In genomic region chr2:111678161-111678560, GRCh38 we compare ENCODE assay signal across 15 cellular contexts.
A peak's percentile ranks its signal among the peaks of the same experiment; 100 is the strongest.
DNase-seq lines count a peak whose midpoint lies in the region; FAIRE-seq and TF ChIP-seq lines count a peak whose summit lies in the region.
"Had no signal": no experiment of that assay in that cellular context is flagged by ENCODE, and none has a peak within 500 bp of the region (broad histone marks: within the 10 kb centered on the region; RNA-seq: fewer than 3 reads in every experiment).

No MANE protein-coding gene starts in this region.

- H3K9me2 ChIP-seq in DOHH2 (replicated peaks; ENCODE audit: control insufficient read depth, low read length) (no peaks in the 10 kb centered on the region), PC-9 (ENCODE audit: insufficient read depth) (no peaks in the 10 kb centered on the region)

- no peaks in the 10 kb centered on the region for H3K79me2 ChIP-seq in DOHH2 (ENCODE audit: control insufficient read depth, low read length)
- no peaks in the 10 kb centered on the region for H3K79me2 ChIP-seq in astrocyte (ENCODE audit: insufficient read depth, low read length)
- H3K79me2 ChIP-seq in parathyroid adenoma: no peaks in the 10 kb centered on the region
- H3K79me2 ChIP-seq in PC-9 (ENCODE audit: low read depth): no peaks in the 10 kb centered on the region

- H3K4me2 ChIP-seq in DOHH2 (ENCODE audit: low read length): peak overlapping the region; percentile 66
- peak overlapping the region; percentile 18 for H3K4me2 ChIP-seq in astrocyte (ENCODE audit: low read length)
- H3K4me2 ChIP-seq in parathyroid adenoma (ENCODE audit: low read length): peak overlapping the region; percentile 67
- H3K4me2 ChIP-seq in PC-9: no peak overlapping the region

- no peaks in the 10 kb centered on the region for H3K9me3 ChIP-seq in DOHH2 (ENCODE audit: control insufficient read depth, insufficient read depth, low read length)
- H3K9me3 ChIP-seq in astrocyte (ENCODE audit: insufficient read depth, low read depth, low read length): peaks cover 2% of the 10 kb centered on the region
- H3K9me3 ChIP-seq in parathyroid adenoma (ENCODE audit: control insufficient read depth, low read length): no peaks in the 10 kb centered on the region
- H3K9me3 ChIP-seq in PC-9 (ENCODE audit: insufficient read depth, low read depth): no peaks in the 10 kb centered on the region

- H3K9ac ChIP-seq in astrocyte (ENCODE audit: low read length) (no peak overlapping the region), parathyroid adenoma (no peak overlapping the region)

- intact Hi-C loops in PC-9 (cut with micrococcal nuclease; ENCODE audit: unreplicated experiment): loop anchor here (10.0 kb wide), 1 partner anchor 1003 kb away; the partner anchor contains the start of gene BUB1

- no peaks in the 10 kb centered on the region for H3K36me3 Mint-ChIP-seq in astrocyte (ENCODE audit: low read depth, unreplicated experiment)

- BruUV-seq in PC-9 (replicated peaks; lab: Mats Ljungman, UMichigan): no TSS peak

- H3K36me3 ChIP-seq in DOHH2 (ENCODE audit: control insufficient read depth, low read length) (no peaks in the 10 kb centered on the region), astrocyte (ENCODE audit: insufficient read depth, low read length) (no peaks in the 10 kb centered on the region), parathyroid adenoma (ENCODE audit: control insufficient read depth, insufficient read depth, low read length) (no peaks in the 10 kb centered on the region), PC-9 (ENCODE audit: low read depth) (no peaks in the 10 kb centered on the region)

- peak overlapping the region; percentile 32; the same call in 1 of the 2 replicates for H3K4me3 ChIP-seq in DOHH2 (ENCODE audit: low read length)
- no peak overlapping the region for H3K4me3 ChIP-seq in astrocyte (ENCODE audit: insufficient read depth, low read depth, low read length)
- peak overlapping the region; percentile 31 for H3K4me3 ChIP-seq in parathyroid adenoma (ENCODE audit: low read depth, low read length)
- H3K4me3 ChIP-seq in PC-9: no peak overlapping the region

- H3K27me3 ChIP-seq in DOHH2 (ENCODE audit: control insufficient read depth, low read length): no peaks in the 10 kb centered on the region
- peaks cover 7% of the 10 kb centered on the region for H3K27me3 ChIP-seq in astrocyte (ENCODE audit: insufficient read depth, low read length)
- no peaks in the 10 kb centered on the region for H3K27me3 ChIP-seq in parathyroid adenoma (ENCODE audit: control insufficient read depth, insufficient read depth, low read length)
- H3K27me3 ChIP-seq in PC-9 (ENCODE audit: insufficient read depth, low read depth): no peaks in the 10 kb centered on the region

- H3K27ac Mint-ChIP-seq in astrocyte (ENCODE audit: unreplicated experiment): no peak overlapping the region
- H3K27ac Mint-ChIP-seq: B cell had no signal

- POLR2A ChIA-PET in PC-9 (lab: Charles Lee; ENCODE audit: unreplicated experiment): no interaction called here

- no peak overlapping the region for H3K4me3 Mint-ChIP-seq in astrocyte (ENCODE audit: unreplicated experiment)
- H3K4me3 Mint-ChIP-seq: B cell had no signal

- H3K4me1 Mint-ChIP-seq in astrocyte (ENCODE audit: low read depth, unreplicated experiment): peaks cover 15% of the 10 kb centered on the region
- H3K4me1 Mint-ChIP-seq: B cell had no signal

- H3K4me1 ChIP-seq in DOHH2 (ENCODE audit: control insufficient read depth, low read length) (peaks cover 60% of the 10 kb centered on the region), astrocyte (ENCODE audit: insufficient read depth, low read length) (peaks cover 10% of the 10 kb centered on the region), parathyroid adenoma (peaks cover 8% of the 10 kb centered on the region), PC-9 (replicated peaks; ENCODE audit: insufficient read depth) (no peaks in the 10 kb centered on the region)

- H3K27me3 Mint-ChIP-seq in astrocyte (ENCODE audit: low read depth, unreplicated experiment): peaks cover 6% of the 10 kb centered on the region

- FAIRE-seq in astrocyte (lab: Jason Lieb, UNC): no peak
- FAIRE-seq: GM12891 had no signal

- no peaks in the 10 kb centered on the region for H4K20me1 ChIP-seq in DOHH2 (ENCODE audit: control insufficient read depth, insufficient read depth, low read depth, low read length)
- H4K20me1 ChIP-seq in astrocyte (ENCODE audit: insufficient read depth, low read length): no peaks in the 10 kb centered on the region
- H4K20me1 ChIP-seq in PC-9 (ENCODE audit: insufficient read depth): no peaks in the 10 kb centered on the region

- CTCF ChIA-PET in PC-9 (lab: Charles Lee): no interaction called here

- no peak for TF ChIP-seq CTCF in DOHH2 (IDR thresholded peaks at IDR 0.05; ENCODE audit: low read depth, low read length, poor library complexity, severe bottlenecking)
- TF ChIP-seq CTCF in astrocyte (IDR thresholded peaks at IDR 0.05; ENCODE audit: insufficient read depth, low read depth, low read length): no peak
- TF ChIP-seq CTCF in parathyroid adenoma (IDR thresholded peaks at IDR 0.05): no peak
- no peak for TF ChIP-seq CTCF in PC-9 (conservative IDR thresholded peaks at IDR 0.05)

- H3F3A ChIP-seq in DOHH2 (ENCODE audit: control insufficient read depth, insufficient read depth) (peaks cover 8% of the 10 kb centered on the region; the same call in 1 of the 2 replicates), PC-9 (ENCODE audit: insufficient read depth, low read depth) (no peaks in the 10 kb centered on the region)

- no peaks in the 10 kb centered on the region for H3K9me3 Mint-ChIP-seq in astrocyte (ENCODE audit: unreplicated experiment)

- H3K27ac ChIP-seq in DOHH2 (ENCODE audit: low read depth, low read length) (no peak overlapping the region; the same call in 1 of the 2 replicates), astrocyte (ENCODE audit: low read depth, low read length) (no peak overlapping the region), parathyroid adenoma (no peak overlapping the region), PC-9 (no peak overlapping the region)

- no peak overlapping the region for H2AFZ ChIP-seq in astrocyte (ENCODE audit: low read depth, low read length)
- peak overlapping the region; percentile 51 for H2AFZ ChIP-seq in parathyroid adenoma
- H2AFZ ChIP-seq in PC-9: no peak overlapping the region

- DNase-seq in NAMALWA (ENCODE audit: low spot score): peak; percentile 29
- DNase-seq in astrocyte (ENCODE audit: low read depth): no peak
- no peak for DNase-seq in activated T-cell treated with anti-CD3 and anti-CD28 coated beads, Interleukin-2, amount 50 U/mL, for 48 hours
- no peak for DNase-seq in NCI-H146 (lab: John Stamatoyannopoulos, UW)
- DNase-seq in PC-9: no peak
- DNase-seq: DMS153, NCI-H1694, NCI-H2171, NCI-H446 treated with DMSO at 0.1 percent for 48 hours, NCI-H82, SW 1271 had no signal

Comparison
In these comparisons a context has a peak if more than half of its experiments do, and no peak if none do; other contexts are left out.
1. H3K4me3 ChIP-seq: peak in DOHH2 (single experiment) and parathyroid adenoma (single experiment); none in astrocyte (single experiment) and PC-9 (single experiment).